8 cellular contexts compared by ENCODE assay signal in genomic region chr9:99184427-99185327, GRCh38. TPM values are rescaled to one million over a fixed set of nuclear protein-coding genes. Genes with fewer than 3 reads are reported as not detected.
DNase-seq lines count a peak whose midpoint lies in the region; ATAC-seq, FAIRE-seq and TF ChIP-seq lines count a peak whose summit lies in the region.

No MANE protein-coding gene starts in this region.

- TF ChIP-seq CTCF in BE2C (IDR thresholded peaks at IDR 0.05; ENCODE audit: low read depth, low read length), result peak; percentile 97

- H3K27me3 ChIP-seq in BE2C (no peaks in the 10 kb centered on the region), duodenal mucosa (ENCODE audit: control insufficient read depth in 1 of 2, insufficient read depth in 2 of 2, low read length in 2 of 2) (no peaks in the 10 kb centered on the region)

- peaks cover 6% of the 10 kb centered on the region; the same call in 1 of the 2 replicates for H3K4me1 ChIP-seq in BE2C
- H3K4me1 ChIP-seq in duodenal mucosa (ENCODE audit: control insufficient read depth in 1 of 2, insufficient read depth in 2 of 2, low read length in 2 of 2), result peaks cover 0 to 6% of the 10 kb centered on the region in 2 donors

- H3K27me3 Mint-ChIP-seq in memory B cell, result no peaks in the 10 kb centered on the region

- H3K36me3 ChIP-seq in BE2C (no peaks in the 10 kb centered on the region), duodenal mucosa (ENCODE audit: control insufficient read depth in 1 of 2, insufficient read depth in 2 of 2, low read length in 2 of 2) (no peaks in the 10 kb centered on the region)

- H3K36me3 Mint-ChIP-seq in memory B cell, result no peaks in the 10 kb centered on the region

- H3K4me3 Mint-ChIP-seq in memory B cell, result peak overlapping the region; percentile 59

- H3K4me3 ChIP-seq in BE2C (ENCODE audit: low read depth, low read length) (no peak overlapping the region), duodenal mucosa (ENCODE audit: low read depth in 1 of 2, low read length in 2 of 2) (peak overlapping the region; percentile 32 to 56)

- H3K9me3 ChIP-seq in BE2C, result no peaks in the 10 kb centered on the region
- H3K9me3 ChIP-seq in duodenal mucosa (ENCODE audit: control insufficient read depth in 1 of 2, low read length in 2 of 2), result no peaks in the 10 kb centered on the region

- peak; percentile 91 for FAIRE-seq in GM19239 (lab: Jason Lieb, UNC)

- DNase-seq in BE2C, result peak; percentile 87
- peak; percentile 32 for DNase-seq in GM19239 (ENCODE audit: insufficient read length, low spot score)
- DNase-seq in NCI-H526 treated with DMSO at 0.1 percent for 48 hours (lab: John Stamatoyannopoulos, UW), result peak; percentile 39
- peak; percentile 68 to 69 for DNase-seq in activated CD4-positive, alpha-beta T cell treated with anti-CD3 and anti-CD28 coated beads, Interleukin-2, amount 50 U/mL, for 4 hours
- DNase-seq in memory B cell (ENCODE audit: low spot score in 2 of 2), result peak; percentile 78 to 79
- DNase-seq in stimulated activated CD8-positive, alpha-beta memory T cell treated with anti-CD3 and anti-CD28 coated beads, Interleukin-12 subunit alpha, Interleukin-12 subunit beta, amount 100 ng/mL, for 1 hour (ENCODE audit: low read depth), result peak; percentile 55

- peak; percentile 34 for ATAC-seq in HG03565 (IDR thresholded peaks at IDR 0.05; ENCODE audit: unreplicated experiment)
- peak; percentile 34 for ATAC-seq in memory B cell (ENCODE audit: low read depth)

- no peaks in the 10 kb centered on the region for H3K9me3 Mint-ChIP-seq in memory B cell

- peak overlapping the region; percentile 82 for H3K27ac Mint-ChIP-seq in memory B cell

- peaks cover 44% of the 10 kb centered on the region for H3K4me1 Mint-ChIP-seq in memory B cell

- H3K9ac ChIP-seq in duodenal mucosa (ENCODE audit: low read depth in 1 of 2, low read length in 2 of 2), result peak overlapping the region in 1 of 2 donors; percentile 30

- H3K27ac ChIP-seq in duodenal mucosa (ENCODE audit: low read depth, low read length), result no peak overlapping the region

RNA-seq across cellular contexts. Expression of gene ALG2, which starts 37.1 kb away (rescaled TPM):
- polyA plus RNA-seq in BE2C (2012; ENCODE audit: insufficient read depth, insufficient read length, low read depth), result 77.9 TPM

RNA-seq across cellular contexts. Expression of gene SEC61B, which starts 37.4 kb away (rescaled TPM):
- polyA plus RNA-seq in BE2C (2012; ENCODE audit: insufficient read depth, insufficient read length, low read depth), result 283 TPM

Comparison
In these comparisons a context has a peak if more than half of its experiments do, and no peak if none do; other contexts are left out.
1. DNase-seq: peak in every context shown above with its lines; median percentile 87 in BE2C; 78 in memory B cell; 68 in activated CD4-positive, alpha-beta T cell treated with anti-CD3 and anti-CD28 coated beads, Interleukin-2, amount 50 U/mL, for 4 hours; 55 in stimulated activated CD8-positive, alpha-beta memory T cell treated with anti-CD3 and anti-CD28 coated beads, Interleukin-12 subunit alpha, Interleukin-12 subunit beta, amount 100 ng/mL, for 1 hour; 39 in NCI-H526 treated with DMSO at 0.1 percent for 48 hours; 32 in GM19239.